In the genomic region with DNA sequence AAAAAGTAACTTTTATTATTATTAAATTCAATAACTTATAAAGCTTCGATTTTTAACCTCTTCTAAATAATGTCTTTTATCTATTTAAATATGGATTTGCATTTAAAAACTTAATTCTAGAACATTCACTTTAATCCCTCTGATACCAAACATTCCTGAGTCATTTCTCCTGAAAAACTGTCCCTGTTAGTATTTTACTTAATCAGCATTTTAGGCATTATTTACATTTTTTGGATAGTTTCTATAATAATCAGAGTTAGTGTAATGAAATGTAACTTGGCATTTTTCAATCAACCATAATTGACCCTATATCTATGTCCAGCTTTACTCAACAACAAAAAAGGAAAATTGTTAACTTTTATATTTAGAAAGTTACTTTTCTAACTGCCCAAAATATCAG, we compare ENCODE assay signal across 29 cellular contexts.
"Had no signal": no experiment of that assay in that cellular context is flagged by ENCODE, and none has a peak within 500 bp of the region (broad histone marks: within the 10 kb centered on the region; RNA-seq: fewer than 3 reads in every experiment).

No MANE protein-coding gene starts in this region.

- H3K4me1 ChIP-seq: ascending aorta, breast epithelium, colonic mucosa, esophagus squamous epithelium, gastroesophageal sphincter had no signal

- H3K36me3 ChIP-seq: ascending aorta, breast epithelium, cardiac muscle cell, colonic mucosa, esophagus squamous epithelium, gastroesophageal sphincter had no signal

- H3K27ac ChIP-seq: ascending aorta, breast epithelium, cardiac muscle cell, colonic mucosa, epithelial cell of prostate, esophagus squamous epithelium, gastroesophageal sphincter had no signal

- DNase-seq: activated CD4-positive, alpha-beta memory T cell treated with anti-CD3 and anti-CD28 coated beads, Interleukin-2, amount 10 ng/mL, durations not matched to agents 7 days and 5 days; activated CD4-positive, alpha-beta T cell treated with anti-CD3 and anti-CD28 coated beads for 36 hours; activated CD4-positive, alpha-beta T cell treated with anti-CD3 and anti-CD28 coated beads, Interleukin-2, amount 10 ng/mL, durations not matched to agents 24 days and 14 days; activated CD4-positive, alpha-beta T cell treated with anti-CD3 and anti-CD28 coated beads, Interleukin-2, amount 50 U/mL, for 4 hours; activated CD4-positive, CD25-positive, alpha-beta regulatory T cell; activated CD4-positive, CD25-positive, alpha-beta regulatory T cell treated with anti-CD3 and anti-CD28 coated beads, Interleukin-2, amount 50 U/mL, for 72 hours; activated CD8-positive, alpha-beta memory T cell treated with anti-CD3 and anti-CD28 coated beads, Interleukin-2, amount 50 U/mL, for 48 hours; activated gamma-delta T cell; activated naive CD4-positive, alpha-beta T cell; activated naive CD4-positive, alpha-beta T cell treated with anti-CD3 and anti-CD28 coated beads, Interleukin-2, amount 10 ng/mL, durations not matched to agents 7 days and 5 days; activated naive CD8-positive, alpha-beta T cell treated with anti-CD3 and anti-CD28 coated beads, Interleukin-2, amount 10 ng/mL, durations not matched to agents 7 days and 5 days; activated T-cell treated with anti-CD3 and anti-CD28 coated beads for 4 hours; activated T-cell treated with anti-CD3 and anti-CD28 coated beads, Interleukin-2, amount 50 U/mL, for 24 hours; activated T-cell treated with anti-CD3 and anti-CD28 coated beads, Interleukin-2, amount 50 U/mL, for 72 hours; central memory CD4-positive, alpha-beta T cell; cerebellar nuclear complex; colonic mucosa; effector CD8-positive, alpha-beta T cell; esophagus squamous epithelium; foreskin melanocyte; T-helper 2 cell had no signal

- H3K4me3 ChIP-seq: ascending aorta, breast epithelium, cardiac muscle cell, colonic mucosa, esophagus squamous epithelium, gastroesophageal sphincter had no signal

- ATAC-seq: activated CD4-positive, alpha-beta T cell treated with anti-CD3 and anti-CD28 coated beads for 36 hours; activated naive CD4-positive, alpha-beta T cell treated with anti-CD3 and anti-CD28 coated beads, Interleukin-2, amount 50 U/mL, for 72 hours; activated T-cell treated with anti-CD3 and anti-CD28 coated beads, Interleukin-2, amount 50 U/mL, for 72 hours; gastroesophageal sphincter had no signal

- H3K27me3 ChIP-seq: ascending aorta, breast epithelium, cardiac muscle cell, colonic mucosa, esophagus squamous epithelium, gastroesophageal sphincter had no signal

- FAIRE-seq: endometrium, endothelial cell of umbilical vein had no signal

- H3K9me3 ChIP-seq: ascending aorta, colonic mucosa, gastroesophageal sphincter had no signal
